In genomic region chr16:57646388-57647039, GRCh38 we compare ENCODE assay signal across 12 cellular contexts. TPM values are rescaled to one million over a fixed set of nuclear protein-coding genes. Genes with fewer than 3 reads are reported as not detected.
DNase-seq lines count a peak whose midpoint lies in the region; ATAC-seq and TF ChIP-seq lines count a peak whose summit lies in the region.
"Had no signal": no experiment of that assay in that cellular context is flagged by ENCODE, and none has a peak within 500 bp of the region (broad histone marks: within the 10 kb centered on the region; RNA-seq: fewer than 3 reads in every experiment).

No MANE protein-coding gene starts in this region.

- H3K4me3 ChIP-seq in body of pancreas (no peak overlapping the region), left lung (no peak overlapping the region), Peyer's patch (no peak overlapping the region)
- H3K4me3 ChIP-seq: ascending aorta had no signal

- no peak overlapping the region for H3K4me3 Mint-ChIP-seq in stimulated activated naive CD8-positive, alpha-beta T cell treated with anti-CD3 and anti-CD28 coated beads, Interleukin-15, amount 100 ng/mL, for 72 hours

- no peaks in the 10 kb centered on the region for H3K9me3 Mint-ChIP-seq in stimulated activated naive CD8-positive, alpha-beta T cell treated with anti-CD3 and anti-CD28 coated beads, Interleukin-15, amount 100 ng/mL, for 72 hours

- 77 to 85% methylated on average over 9 to 14 of the region's 14 CpGs for WGBS in body of pancreas, 2 donors

- peak overlapping the region; percentile 95 for H3K27ac ChIP-seq in KOPT-K1 (ENCODE audit: low read depth, low read length, poor library complexity, severe bottlenecking)
- H3K27ac ChIP-seq in body of pancreas: peak overlapping the region; percentile 6 to 43 (median 26)
- H3K27ac ChIP-seq in left lung: peak overlapping the region; percentile 48 to 68
- peak overlapping the region in 2 of 4 donors; percentile 54 to 59 for H3K27ac ChIP-seq in Peyer's patch

- peak overlapping the region in 1 of 2 donors; percentile 16 for H3K27ac Mint-ChIP-seq in stimulated activated naive CD8-positive, alpha-beta T cell treated with anti-CD3 and anti-CD28 coated beads, Interleukin-15, amount 100 ng/mL, for 72 hours

- no peaks in the 10 kb centered on the region for H3K27me3 Mint-ChIP-seq in stimulated activated naive CD8-positive, alpha-beta T cell treated with anti-CD3 and anti-CD28 coated beads, Interleukin-15, amount 100 ng/mL, for 72 hours

- intact Hi-C loops in body of pancreas (cut with DNase I) (loop anchor here (5.0 kb wide), 1 partner anchor 54 kb away; no protein-coding TSS in a partner anchor), left lung (cut with DNase I) (loop anchor here in 1 of 2 donors (5.0 kb wide), 1 partner anchor 44 kb away; no protein-coding TSS in a partner anchor)

- peaks cover 21% of the 10 kb centered on the region for H3K4me1 ChIP-seq in body of pancreas
- peaks cover 6 to 53% of the 10 kb centered on the region in 2 donors for H3K4me1 ChIP-seq in left lung
- peaks cover 0 to 5% (median 3%) of the 10 kb centered on the region in 4 donors for H3K4me1 ChIP-seq in Peyer's patch
- H3K4me1 ChIP-seq: ascending aorta had no signal

- H3K9me3 ChIP-seq in KOPT-K1 (ENCODE audit: insufficient read depth, low read length, poor library complexity, severe bottlenecking): no peaks in the 10 kb centered on the region
- H3K9me3 ChIP-seq in body of pancreas: no peaks in the 10 kb centered on the region
- no peaks in the 10 kb centered on the region for H3K9me3 ChIP-seq in left lung
- no peaks in the 10 kb centered on the region for H3K9me3 ChIP-seq in Peyer's patch
- H3K9me3 ChIP-seq: ascending aorta had no signal

- ATAC-seq in body of pancreas (no peak), left lung (no peak)
- peak; percentile 39 for ATAC-seq in stimulated activated naive CD8-positive, alpha-beta T cell treated with anti-CD3 and anti-CD28 coated beads, Interleukin-15, amount 100 ng/mL, for 72 hours

- H3K27me3 ChIP-seq in body of pancreas: no peaks in the 10 kb centered on the region
- H3K27me3 ChIP-seq in left lung: peaks cover 0 to 13% of the 10 kb centered on the region in 2 donors
- H3K27me3 ChIP-seq in Peyer's patch: no peaks in the 10 kb centered on the region
- H3K27me3 ChIP-seq: ascending aorta had no signal

- H3K36me3 ChIP-seq in KOPT-K1 (ENCODE audit: insufficient read depth, low read length) (peaks cover 28% of the 10 kb centered on the region), body of pancreas (replicated peaks in 1 of 2; ENCODE audit: insufficient read depth in 1 of 2, low read depth in 2 of 2) (peaks cover 8 to 9% of the 10 kb centered on the region in 2 donors), left lung (peaks cover 0 to 7% of the 10 kb centered on the region in 2 donors), Peyer's patch (peaks cover 0 to 3% (median 0%) of the 10 kb centered on the region in 3 donors)
- H3K36me3 ChIP-seq: ascending aorta had no signal

- TF ChIP-seq POLR2A in body of pancreas (IDR thresholded peaks at IDR 0.05) (no peak), Peyer's patch (IDR thresholded peaks at IDR 0.05) (no peak)

- H3K4me1 Mint-ChIP-seq in stimulated activated naive CD8-positive, alpha-beta T cell treated with anti-CD3 and anti-CD28 coated beads, Interleukin-15, amount 100 ng/mL, for 72 hours: peaks cover 39% of the 10 kb centered on the region

- TF ChIP-seq CTCF in body of pancreas (IDR thresholded peaks at IDR 0.05): no peak
- TF ChIP-seq CTCF in left lung (IDR thresholded peaks at IDR 0.05): no peak
- no peak for TF ChIP-seq CTCF in Peyer's patch (IDR thresholded peaks at IDR 0.05)

- no peak for DNase-seq in body of pancreas
- DNase-seq in left lung: peak in 1 of 2 donors; percentile 62
- peak in 1 of 2 donors; percentile 31 for DNase-seq in stimulated activated naive CD8-positive, alpha-beta T cell treated with anti-CD3 and anti-CD28 coated beads, Interleukin-15, amount 100 ng/mL, for 72 hours
- no peak for DNase-seq in SKM-1 treated with dmso at 0.1 percent for 144 hours (lab: John Stamatoyannopoulos, UW; ENCODE audit: unreplicated experiment)
- no peak for DNase-seq in Peyer's patch
- no peak for DNase-seq in HK-2 (ENCODE audit: unreplicated experiment)
- DNase-seq: NCI-H446, RPMI8226 had no signal

RNA-seq across cellular contexts. Expression of gene ADGRG1, which starts 18.1 kb away (rescaled TPM):
- total RNA-seq in body of pancreas: 10 to 100 TPM; 53.7 to 61.6 TPM
- 10 to 100 TPM; 53.2 to 78.4 TPM for total RNA-seq in left lung
- total RNA-seq in Peyer's patch: 10 to 100 TPM; 12.8 to 50.3 (median 34.7) TPM

RNA-seq across cellular contexts. Expression of gene ADGRG3, which starts 21.6 kb away (rescaled TPM):
- total RNA-seq in body of pancreas: 1 to 10 TPM; 2.0 to 6.0 TPM
- total RNA-seq in left lung: 10 to 100 TPM in 1 of 2 donors, 1 to 10 TPM in 1; 1.1 to 29.8 TPM
- 1 to 10 TPM in 3 of 4 donors, under 1 TPM in 1; 0.47 to 4.1 (median 1.9) TPM for total RNA-seq in Peyer's patch
- total RNA-seq: ascending aorta, HT-29, pulmonary artery endothelial cell had no signal

RNA-seq across cellular contexts. Expression of gene DRC7, which starts 48.1 kb away (rescaled TPM):
- total RNA-seq in body of pancreas (1 to 10 TPM in 1 of 2 donors, not detected in 1; 1.3 TPM), left lung (1 to 10 TPM in 1 of 2 donors, under 1 TPM in 1; 0.52 to 3.8 TPM), Peyer's patch (not detected)
- total RNA-seq: ascending aorta, HT-29 had no signal
